In genomic region chr3:139928708-139929505, GRCh38 we compare ENCODE assay signal across 19 cellular contexts. TPM values are rescaled to one million over a fixed set of nuclear protein-coding genes. Genes with fewer than 3 reads are reported as not detected.
DNase-seq lines count a peak whose midpoint lies in the region; FAIRE-seq and TF ChIP-seq lines count a peak whose summit lies in the region.
"Had no signal": no experiment of that assay in that cellular context is flagged by ENCODE, and none has a peak within 500 bp of the region (broad histone marks: within the 10 kb centered on the region; RNA-seq: fewer than 3 reads in every experiment).

No MANE protein-coding gene starts in this region.

- no peak overlapping the region for H3K4me3 Mint-ChIP-seq in astrocyte (ENCODE audit: unreplicated experiment)
- H3K4me3 Mint-ChIP-seq in endothelial cell (ENCODE audit: unreplicated experiment) = no peak overlapping the region
- H3K4me3 Mint-ChIP-seq: CD14-positive monocyte had no signal

- H3K9ac ChIP-seq in astrocyte (ENCODE audit: low read length) = no peak overlapping the region

- no peaks in the 10 kb centered on the region for H3K79me2 ChIP-seq in astrocyte (ENCODE audit: insufficient read depth, low read length)

- H3K36me3 ChIP-seq in astrocyte (ENCODE audit: insufficient read depth, low read length) = no peaks in the 10 kb centered on the region
- H3K36me3 ChIP-seq: Peyer's patch, SJCRH30 had no signal

- TF ChIP-seq CTCF in astrocyte (IDR thresholded peaks at IDR 0.05; ENCODE audit: insufficient read depth, low read depth, low read length) (no peak), choroid plexus epithelial cell (conservative IDR thresholded peaks at IDR 0.05; ENCODE audit: low read depth, low read length) (no peak), endothelial cell (IDR thresholded peaks at IDR 0.05; ENCODE audit: unreplicated experiment) (no peak)

- H3K4me1 Mint-ChIP-seq in astrocyte (ENCODE audit: low read depth, unreplicated experiment) = peaks cover 4% of the 10 kb centered on the region
- no peaks in the 10 kb centered on the region for H3K4me1 Mint-ChIP-seq in endothelial cell (ENCODE audit: unreplicated experiment)

- no peak overlapping the region for H3K27ac ChIP-seq in astrocyte (ENCODE audit: low read depth, low read length)
- H3K27ac ChIP-seq: Peyer's patch, SJCRH30 had no signal

- peak; percentile 39 for DNase-seq in HT1080 (ENCODE audit: low read depth)
- peak; percentile 64 for DNase-seq in astrocyte (ENCODE audit: low read depth)
- peak; percentile 31 for DNase-seq in choroid plexus epithelial cell (ENCODE audit: low read depth)
- peak; percentile 6 for DNase-seq in kidney tubule cell (ENCODE audit: low spot score)
- DNase-seq in cerebellar cortex (ENCODE audit: low spot score) = no peak
- DNase-seq in HuH-7.5 (ENCODE audit: low spot score) = no peak
- DNase-seq in endothelial cell (ENCODE audit: low spot score) = no peak
- DNase-seq in C1 segment of cervical spinal cord (lab: John Stamatoyannopoulos, UW) = no peak
- DNase-seq: DMS79, MV-4-11, NCI-H1105 treated with DMSO at 0.1 percent for 48 hours, NCI-H2029 treated with DMSO at 0.1 percent for 48 hours, NCI-H226, NCI-H524, NCI-H774, Peyer's patch had no signal

- H2AFZ ChIP-seq in astrocyte (ENCODE audit: low read depth, low read length) = no peak overlapping the region

- peaks cover 8% of the 10 kb centered on the region for H3K27me3 ChIP-seq in astrocyte (ENCODE audit: insufficient read depth, low read length)
- H3K27me3 ChIP-seq: Peyer's patch, SJCRH30 had no signal

- H3K4me1 ChIP-seq in astrocyte (ENCODE audit: insufficient read depth, low read length) = no peaks in the 10 kb centered on the region
- H3K4me1 ChIP-seq: Peyer's patch had no signal

- H4K20me1 ChIP-seq in astrocyte (ENCODE audit: insufficient read depth, low read length) = no peaks in the 10 kb centered on the region

- H3K9me3 Mint-ChIP-seq in astrocyte (ENCODE audit: unreplicated experiment) (no peaks in the 10 kb centered on the region), endothelial cell (ENCODE audit: unreplicated experiment) (no peaks in the 10 kb centered on the region)

- H3K27ac Mint-ChIP-seq in astrocyte (ENCODE audit: unreplicated experiment) (peak overlapping the region; percentile 22), endothelial cell (ENCODE audit: unreplicated experiment) (no peak overlapping the region)
- H3K27ac Mint-ChIP-seq: CD14-positive monocyte had no signal

- H3K36me3 Mint-ChIP-seq in astrocyte (ENCODE audit: low read depth, unreplicated experiment) = no peaks in the 10 kb centered on the region
- no peaks in the 10 kb centered on the region for H3K36me3 Mint-ChIP-seq in endothelial cell (ENCODE audit: low read depth, unreplicated experiment)
- H3K36me3 Mint-ChIP-seq: CD14-positive monocyte had no signal

- no peak overlapping the region for H3K4me2 ChIP-seq in astrocyte (ENCODE audit: low read length)

- no peak for FAIRE-seq in astrocyte (lab: Jason Lieb, UNC)
- FAIRE-seq: H54 had no signal

- no peaks in the 10 kb centered on the region for H3K9me3 ChIP-seq in astrocyte (ENCODE audit: insufficient read depth, low read depth, low read length)
- H3K9me3 ChIP-seq: Peyer's patch, SJCRH30 had no signal

- H3K27me3 Mint-ChIP-seq in astrocyte (ENCODE audit: low read depth, unreplicated experiment) (no peaks in the 10 kb centered on the region), endothelial cell (ENCODE audit: unreplicated experiment) (no peaks in the 10 kb centered on the region)

- no peak overlapping the region for H3K4me3 ChIP-seq in astrocyte (ENCODE audit: insufficient read depth, low read depth, low read length)
- H3K4me3 ChIP-seq in choroid plexus epithelial cell (ENCODE audit: low read depth, low read length) = no peak overlapping the region
- H3K4me3 ChIP-seq: Peyer's patch, SJCRH30 had no signal

RNA-seq across cellular contexts. Expression of gene CLSTN2, which starts 6.1 kb away (rescaled TPM):
- total RNA-seq in HT1080 (2014; rRNA removed; shearing (Covaris generic)) = 0.23 TPM in 2 replicates
- polyA plus RNA-seq in HT1080 (2015; cell fraction: cytosol; rRNA removed) = 0.10 and 0.26 TPM in 2 replicates
- polyA plus RNA-seq in HT1080 (2015; cell fraction: nucleus; rRNA removed) = 0.60 and 0.79 TPM in 2 replicates
- total RNA-seq in astrocyte (80.9 and 85.0 TPM in 2 replicates), endothelial cell (ENCODE audit: unreplicated experiment) (0.74 TPM)
- polyA plus RNA-seq: CD14-positive monocyte had no signal

Comparison
In these comparisons a context has a peak if more than half of its experiments do, and no peak if none do; other contexts are left out.
1. DNase-seq: peak in HT1080 (single experiment), astrocyte (single experiment), choroid plexus epithelial cell (single experiment) and kidney tubule cell (single experiment); none in cerebellar cortex (single experiment), HuH-7.5 (single experiment), endothelial cell (single experiment) and C1 segment of cervical spinal cord (0 of 14).
2. RNA of gene CLSTN2, which starts 6.1 kb away (total RNA-seq): 80.9 to 85.0 TPM in astrocyte; 0.74 TPM in endothelial cell (single experiment) and 0.23 TPM in HT1080; every median in the first group is over 10 times any median in the second.